In genomic region chr7:37552021-37552420, GRCh38 we compare ENCODE assay signal across 25 cellular contexts.
"Had no signal": no experiment of that assay in that cellular context is flagged by ENCODE, and none has a peak within 500 bp of the region (broad histone marks: within the 10 kb centered on the region; RNA-seq: fewer than 3 reads in every experiment).

No MANE protein-coding gene starts in this region.

- H3K9me3 ChIP-seq: colonic mucosa, left lung, neutrophil, pancreas, right lobe of liver, thoracic aorta, tibial nerve, upper lobe of left lung, uterus had no signal

- ATAC-seq: left cardiac atrium; left lung; naive thymus-derived CD4-positive, alpha-beta T cell; pancreas; right lobe of liver; stimulated activated naive B cell treated with anti-CD40 and anti-IgM and Interleukin-4, amounts not matched to agents 10 μg/mL and 1 μg/mL and 100 μg/mL, for 72 hours had no signal

- H3K36me3 ChIP-seq: colonic mucosa, left lung, neutrophil, pancreas, right lobe of liver, thoracic aorta, tibial nerve, upper lobe of left lung, uterus had no signal

- H3K36me3 Mint-ChIP-seq: naive thymus-derived CD4-positive, alpha-beta T cell; stimulated activated naive B cell treated with anti-CD40 and anti-IgM and Interleukin-4, amounts not matched to agents 10 μg/mL and 1 μg/mL and 100 μg/mL, for 72 hours had no signal

- H3K27ac Mint-ChIP-seq: dendritic cell treated with granulocyte-macrophage colony-stimulating factor and Interleukin-4, amounts not matched to agents 40 ng/mL and 50 ng/mL, for 4 days; naive thymus-derived CD4-positive, alpha-beta T cell; nephron; stimulated activated naive B cell treated with anti-CD40 and anti-IgM and Interleukin-4, amounts not matched to agents 10 μg/mL and 1 μg/mL and 100 μg/mL, for 72 hours; stimulated activated naive CD8-positive, alpha-beta T cell treated with anti-CD3 and anti-CD28 coated beads, Interleukin-15, Interleukin-2, amounts not matched to agents 100 ng/mL and 50 ng/mL, for 24 hours had no signal

- FAIRE-seq: endometrium, frontal cortex, islet of Langerhans, pancreas, small intestine had no signal

- H3K4me3 ChIP-seq: colonic mucosa, left lung, pancreas, right lobe of liver, thoracic aorta, tibial nerve, upper lobe of left lung, uterus had no signal

- H3K27ac ChIP-seq: colonic mucosa, left lung, neutrophil, pancreas, right lobe of liver, thoracic aorta, tibial nerve, upper lobe of left lung, uterus had no signal

- H3K4me1 ChIP-seq: colonic mucosa, left lung, pancreas, right lobe of liver, tibial nerve, uterus had no signal

- DNase-seq: colonic mucosa; effector memory CD4-positive, alpha-beta T cell; head of caudate nucleus; left cardiac atrium; left lung; mesenchymal stem cell; midbrain; naive thymus-derived CD4-positive, alpha-beta T cell; pancreas; right lobe of liver; small intestine; stimulated activated CD4-positive, alpha-beta T cell treated with anti-CD3 and anti-CD28 coated beads, Interleukin-15, amount 100 ng/mL, for 24 hours; stimulated activated CD4-positive, alpha-beta T cell treated with anti-CD3 and anti-CD28 coated beads, Interleukin-2, amount 100 ng/mL, for 48 hours; stimulated activated naive B cell treated with anti-CD40 and anti-IgM and Interleukin-4, amounts not matched to agents 10 μg/mL and 1 μg/mL and 100 μg/mL, for 72 hours; upper lobe of left lung; uterus had no signal

- H3K4me1 Mint-ChIP-seq: naive thymus-derived CD4-positive, alpha-beta T cell; stimulated activated naive B cell treated with anti-CD40 and anti-IgM and Interleukin-4, amounts not matched to agents 10 μg/mL and 1 μg/mL and 100 μg/mL, for 72 hours had no signal

- H3K4me3 Mint-ChIP-seq: dendritic cell treated with granulocyte-macrophage colony-stimulating factor and Interleukin-4, amounts not matched to agents 40 ng/mL and 50 ng/mL, for 4 days; naive thymus-derived CD4-positive, alpha-beta T cell; nephron; stimulated activated naive B cell treated with anti-CD40 and anti-IgM and Interleukin-4, amounts not matched to agents 10 μg/mL and 1 μg/mL and 100 μg/mL, for 72 hours; stimulated activated naive CD8-positive, alpha-beta T cell treated with anti-CD3 and anti-CD28 coated beads, Interleukin-15, Interleukin-2, amounts not matched to agents 100 ng/mL and 50 ng/mL, for 24 hours had no signal

- H3K9me3 Mint-ChIP-seq: dendritic cell treated with granulocyte-macrophage colony-stimulating factor and Interleukin-4, amounts not matched to agents 40 ng/mL and 50 ng/mL, for 4 days; stimulated activated naive CD8-positive, alpha-beta T cell treated with anti-CD3 and anti-CD28 coated beads, Interleukin-15, Interleukin-2, amounts not matched to agents 100 ng/mL and 50 ng/mL, for 24 hours had no signal

- H3K27me3 ChIP-seq: colonic mucosa, left lung, neutrophil, pancreas, right lobe of liver, tibial nerve, upper lobe of left lung, uterus had no signal
